Comparison of ENCODE assay signal across 2 cellular contexts in the genomic region with DNA sequence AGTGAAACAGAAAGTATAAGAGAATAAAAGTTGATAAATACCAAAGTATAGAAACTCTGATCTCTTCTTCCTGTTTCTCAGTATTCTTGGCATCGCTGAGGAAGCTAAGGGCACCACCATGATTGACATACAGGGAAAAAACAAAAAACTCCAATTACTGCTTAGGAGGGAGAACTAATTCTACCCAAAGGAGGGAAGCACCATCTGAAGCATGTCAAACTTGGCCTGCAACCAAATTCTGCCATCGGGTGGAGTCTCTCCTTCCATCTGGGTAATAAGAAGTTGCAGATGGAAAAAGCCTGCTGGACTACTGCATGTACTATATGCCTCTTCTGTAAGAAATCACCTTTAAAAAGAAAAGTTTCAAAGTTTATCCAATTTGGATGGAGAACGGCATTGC.
TF ChIP-seq lines count a peak whose summit lies in the region.

No MANE protein-coding gene starts in this region.

TF ChIP-seq in SK-N-SH, 30 proteins besides CTCF, POLR2A, EP300 and RAD21 (continued from another document):
- TF ChIP-seq, protein P1, sequence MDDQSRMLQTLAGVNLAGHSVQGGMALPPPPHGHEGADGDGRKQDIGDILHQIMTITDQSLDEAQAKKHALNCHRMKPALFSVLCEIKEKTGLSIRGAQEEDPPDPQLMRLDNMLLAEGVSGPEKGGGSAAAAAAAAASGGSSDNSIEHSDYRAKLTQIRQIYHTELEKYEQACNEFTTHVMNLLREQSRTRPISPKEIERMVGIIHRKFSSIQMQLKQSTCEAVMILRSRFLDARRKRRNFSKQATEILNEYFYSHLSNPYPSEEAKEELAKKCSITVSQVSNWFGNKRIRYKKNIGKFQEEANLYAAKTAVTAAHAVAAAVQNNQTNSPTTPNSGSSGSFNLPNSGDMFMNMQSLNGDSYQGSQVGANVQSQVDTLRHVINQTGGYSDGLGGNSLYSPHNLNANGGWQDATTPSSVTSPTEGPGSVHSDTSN (IDR thresholded peaks at IDR 0.05), result no peak
- TF ChIP-seq NRF1 (IDR thresholded peaks at IDR 0.05; ENCODE audit: low read depth, low read length) (no peak), EZH2phosphoT487 (IDR thresholded peaks at IDR 0.05; ENCODE audit: borderline replicate concordance, low read depth) (no peak), NFIC (IDR thresholded peaks at IDR 0.05; ENCODE audit: borderline replicate concordance) (no peak), TCF12 (IDR thresholded peaks at IDR 0.05) (no peak), POLR2AphosphoS5 (IDR thresholded peaks at IDR 0.05; ENCODE audit: low read depth, low read length) (no peak), ELF1 (IDR thresholded peaks at IDR 0.05) (no peak), MEF2A (IDR thresholded peaks at IDR 0.05; ENCODE audit: borderline replicate concordance, low read depth) (no peak), TAF1 (IDR thresholded peaks at IDR 0.05; ENCODE audit: borderline replicate concordance, low read depth, low read length) (no peak), GABPA (IDR thresholded peaks at IDR 0.05; ENCODE audit: low read depth) (no peak), SIN3A (IDR thresholded peaks at IDR 0.05; ENCODE audit: borderline replicate concordance, low read depth, low read length) (no peak), FOSL2 (IDR thresholded peaks at IDR 0.05; ENCODE audit: borderline replicate concordance, low read depth) (no peak), CHD2 (IDR thresholded peaks at IDR 0.05; ENCODE audit: low read length, partially characterized antibody) (no peak), JUND (IDR thresholded peaks at IDR 0.05) (no peak)
- TF ChIP-seq, protein P2, sequence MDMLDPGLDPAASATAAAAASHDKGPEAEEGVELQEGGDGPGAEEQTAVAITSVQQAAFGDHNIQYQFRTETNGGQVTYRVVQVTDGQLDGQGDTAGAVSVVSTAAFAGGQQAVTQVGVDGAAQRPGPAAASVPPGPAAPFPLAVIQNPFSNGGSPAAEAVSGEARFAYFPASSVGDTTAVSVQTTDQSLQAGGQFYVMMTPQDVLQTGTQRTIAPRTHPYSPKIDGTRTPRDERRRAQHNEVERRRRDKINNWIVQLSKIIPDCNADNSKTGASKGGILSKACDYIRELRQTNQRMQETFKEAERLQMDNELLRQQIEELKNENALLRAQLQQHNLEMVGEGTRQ (IDR thresholded peaks at IDR 0.05; ENCODE audit: borderline replicate concordance, low read depth, low read length), result no peak
- TF ChIP-seq, protein P3, sequence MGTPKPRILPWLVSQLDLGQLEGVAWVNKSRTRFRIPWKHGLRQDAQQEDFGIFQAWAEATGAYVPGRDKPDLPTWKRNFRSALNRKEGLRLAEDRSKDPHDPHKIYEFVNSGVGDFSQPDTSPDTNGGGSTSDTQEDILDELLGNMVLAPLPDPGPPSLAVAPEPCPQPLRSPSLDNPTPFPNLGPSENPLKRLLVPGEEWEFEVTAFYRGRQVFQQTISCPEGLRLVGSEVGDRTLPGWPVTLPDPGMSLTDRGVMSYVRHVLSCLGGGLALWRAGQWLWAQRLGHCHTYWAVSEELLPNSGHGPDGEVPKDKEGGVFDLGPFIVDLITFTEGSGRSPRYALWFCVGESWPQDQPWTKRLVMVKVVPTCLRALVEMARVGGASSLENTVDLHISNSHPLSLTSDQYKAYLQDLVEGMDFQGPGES (IDR thresholded peaks at IDR 0.05; ENCODE audit: low read depth, low read length), result no peak
- TF ChIP-seq, protein P4, sequence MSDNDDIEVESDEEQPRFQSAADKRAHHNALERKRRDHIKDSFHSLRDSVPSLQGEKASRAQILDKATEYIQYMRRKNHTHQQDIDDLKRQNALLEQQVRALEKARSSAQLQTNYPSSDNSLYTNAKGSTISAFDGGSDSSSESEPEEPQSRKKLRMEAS (IDR thresholded peaks at IDR 0.05; ENCODE audit: low read depth), result no peak
- TF ChIP-seq, protein P5, sequence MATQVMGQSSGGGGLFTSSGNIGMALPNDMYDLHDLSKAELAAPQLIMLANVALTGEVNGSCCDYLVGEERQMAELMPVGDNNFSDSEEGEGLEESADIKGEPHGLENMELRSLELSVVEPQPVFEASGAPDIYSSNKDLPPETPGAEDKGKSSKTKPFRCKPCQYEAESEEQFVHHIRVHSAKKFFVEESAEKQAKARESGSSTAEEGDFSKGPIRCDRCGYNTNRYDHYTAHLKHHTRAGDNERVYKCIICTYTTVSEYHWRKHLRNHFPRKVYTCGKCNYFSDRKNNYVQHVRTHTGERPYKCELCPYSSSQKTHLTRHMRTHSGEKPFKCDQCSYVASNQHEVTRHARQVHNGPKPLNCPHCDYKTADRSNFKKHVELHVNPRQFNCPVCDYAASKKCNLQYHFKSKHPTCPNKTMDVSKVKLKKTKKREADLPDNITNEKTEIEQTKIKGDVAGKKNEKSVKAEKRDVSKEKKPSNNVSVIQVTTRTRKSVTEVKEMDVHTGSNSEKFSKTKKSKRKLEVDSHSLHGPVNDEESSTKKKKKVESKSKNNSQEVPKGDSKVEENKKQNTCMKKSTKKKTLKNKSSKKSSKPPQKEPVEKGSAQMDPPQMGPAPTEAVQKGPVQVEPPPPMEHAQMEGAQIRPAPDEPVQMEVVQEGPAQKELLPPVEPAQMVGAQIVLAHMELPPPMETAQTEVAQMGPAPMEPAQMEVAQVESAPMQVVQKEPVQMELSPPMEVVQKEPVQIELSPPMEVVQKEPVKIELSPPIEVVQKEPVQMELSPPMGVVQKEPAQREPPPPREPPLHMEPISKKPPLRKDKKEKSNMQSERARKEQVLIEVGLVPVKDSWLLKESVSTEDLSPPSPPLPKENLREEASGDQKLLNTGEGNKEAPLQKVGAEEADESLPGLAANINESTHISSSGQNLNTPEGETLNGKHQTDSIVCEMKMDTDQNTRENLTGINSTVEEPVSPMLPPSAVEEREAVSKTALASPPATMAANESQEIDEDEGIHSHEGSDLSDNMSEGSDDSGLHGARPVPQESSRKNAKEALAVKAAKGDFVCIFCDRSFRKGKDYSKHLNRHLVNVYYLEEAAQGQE (IDR thresholded peaks at IDR 0.05; ENCODE audit: low read depth, low read length), result no peak

TF ChIP-seq in SK-N-SH treated with all-trans-retinoic acid at 6 μM for 48 hours, 23 proteins besides CTCF, POLR2A, EP300 and RAD21 (continued from another document):
- TF ChIP-seq, protein P6, sequence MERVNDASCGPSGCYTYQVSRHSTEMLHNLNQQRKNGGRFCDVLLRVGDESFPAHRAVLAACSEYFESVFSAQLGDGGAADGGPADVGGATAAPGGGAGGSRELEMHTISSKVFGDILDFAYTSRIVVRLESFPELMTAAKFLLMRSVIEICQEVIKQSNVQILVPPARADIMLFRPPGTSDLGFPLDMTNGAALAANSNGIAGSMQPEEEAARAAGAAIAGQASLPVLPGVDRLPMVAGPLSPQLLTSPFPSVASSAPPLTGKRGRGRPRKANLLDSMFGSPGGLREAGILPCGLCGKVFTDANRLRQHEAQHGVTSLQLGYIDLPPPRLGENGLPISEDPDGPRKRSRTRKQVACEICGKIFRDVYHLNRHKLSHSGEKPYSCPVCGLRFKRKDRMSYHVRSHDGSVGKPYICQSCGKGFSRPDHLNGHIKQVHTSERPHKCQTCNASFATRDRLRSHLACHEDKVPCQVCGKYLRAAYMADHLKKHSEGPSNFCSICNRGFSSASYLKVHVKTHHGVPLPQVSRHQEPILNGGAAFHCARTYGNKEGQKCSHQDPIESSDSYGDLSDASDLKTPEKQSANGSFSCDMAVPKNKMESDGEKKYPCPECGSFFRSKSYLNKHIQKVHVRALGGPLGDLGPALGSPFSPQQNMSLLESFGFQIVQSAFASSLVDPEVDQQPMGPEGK (CRISPR knock-in tag; IDR thresholded peaks at IDR 0.05; ENCODE audit: borderline replicate concordance), result no peak
- no peak for TF ChIP-seq CSDC2 (CRISPR knock-in tag; IDR thresholded peaks at IDR 0.05)
- TF ChIP-seq ZNF8 (CRISPR knock-in tag; IDR thresholded peaks at IDR 0.05), result no peak
- TF ChIP-seq BACH2 (CRISPR knock-in tag; IDR thresholded peaks at IDR 0.05; ENCODE audit: borderline replicate concordance), result no peak
- TF ChIP-seq ZNF565 (CRISPR knock-in tag; conservative IDR thresholded peaks at IDR 0.05; ENCODE audit: low read depth), result no peak
- no peak for TF ChIP-seq ARNTL (CRISPR knock-in tag; IDR thresholded peaks at IDR 0.05; ENCODE audit: borderline replicate concordance, low read depth)
- TF ChIP-seq RARB (CRISPR knock-in tag; IDR thresholded peaks at IDR 0.05), result no peak
- TF ChIP-seq, protein P7, sequence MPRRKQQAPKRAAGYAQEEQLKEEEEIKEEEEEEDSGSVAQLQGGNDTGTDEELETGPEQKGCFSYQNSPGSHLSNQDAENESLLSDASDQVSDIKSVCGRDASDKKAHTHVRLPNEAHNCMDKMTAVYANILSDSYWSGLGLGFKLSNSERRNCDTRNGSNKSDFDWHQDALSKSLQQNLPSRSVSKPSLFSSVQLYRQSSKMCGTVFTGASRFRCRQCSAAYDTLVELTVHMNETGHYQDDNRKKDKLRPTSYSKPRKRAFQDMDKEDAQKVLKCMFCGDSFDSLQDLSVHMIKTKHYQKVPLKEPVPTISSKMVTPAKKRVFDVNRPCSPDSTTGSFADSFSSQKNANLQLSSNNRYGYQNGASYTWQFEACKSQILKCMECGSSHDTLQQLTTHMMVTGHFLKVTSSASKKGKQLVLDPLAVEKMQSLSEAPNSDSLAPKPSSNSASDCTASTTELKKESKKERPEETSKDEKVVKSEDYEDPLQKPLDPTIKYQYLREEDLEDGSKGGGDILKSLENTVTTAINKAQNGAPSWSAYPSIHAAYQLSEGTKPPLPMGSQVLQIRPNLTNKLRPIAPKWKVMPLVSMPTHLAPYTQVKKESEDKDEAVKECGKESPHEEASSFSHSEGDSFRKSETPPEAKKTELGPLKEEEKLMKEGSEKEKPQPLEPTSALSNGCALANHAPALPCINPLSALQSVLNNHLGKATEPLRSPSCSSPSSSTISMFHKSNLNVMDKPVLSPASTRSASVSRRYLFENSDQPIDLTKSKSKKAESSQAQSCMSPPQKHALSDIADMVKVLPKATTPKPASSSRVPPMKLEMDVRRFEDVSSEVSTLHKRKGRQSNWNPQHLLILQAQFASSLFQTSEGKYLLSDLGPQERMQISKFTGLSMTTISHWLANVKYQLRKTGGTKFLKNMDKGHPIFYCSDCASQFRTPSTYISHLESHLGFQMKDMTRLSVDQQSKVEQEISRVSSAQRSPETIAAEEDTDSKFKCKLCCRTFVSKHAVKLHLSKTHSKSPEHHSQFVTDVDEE (CRISPR knock-in tag; IDR thresholded peaks at IDR 0.05), result no peak
- TF ChIP-seq ZNF70 (CRISPR knock-in tag; IDR thresholded peaks at IDR 0.05), result no peak
- TF ChIP-seq ZC3H10 (CRISPR knock-in tag; IDR thresholded peaks at IDR 0.05), result no peak
- no peak for TF ChIP-seq PPARA (CRISPR knock-in tag; IDR thresholded peaks at IDR 0.05; ENCODE audit: borderline replicate concordance)
- no peak for TF ChIP-seq TCF4 (CRISPR knock-in tag; IDR thresholded peaks at IDR 0.05; ENCODE audit: borderline replicate concordance)
- no peak for TF ChIP-seq ISL1 (CRISPR knock-in tag; IDR thresholded peaks at IDR 0.05)
- TF ChIP-seq ZFP3 (CRISPR knock-in tag; IDR thresholded peaks at IDR 0.05), result no peak
